Comparison of ENCODE assay signal across 14 cellular contexts in genomic region chr18:22427797-22428549, GRCh38. TPM values are rescaled to one million over a fixed set of nuclear protein-coding genes. Genes with fewer than 3 reads are reported as not detected.
"Had no signal": no experiment of that assay in that cellular context is flagged by ENCODE, and none has a peak within 500 bp of the region (broad histone marks: within the 10 kb centered on the region; RNA-seq: fewer than 3 reads in every experiment).

No MANE protein-coding gene starts in this region.

- H3K27me3 ChIP-seq: transverse colon had no signal

- ATAC-seq: effector memory CD8-positive, alpha-beta T cell; natural killer cell; psoas muscle had no signal

- DNase-seq: activated B cell treated with CpG ODN at 0.5 μM for 24 hours; activated CD4-positive, alpha-beta T cell treated with anti-CD3 and anti-CD28 coated beads, Interleukin-2, amount 10 ng/mL, durations not matched to agents 24 days and 14 days; activated naive CD4-positive, alpha-beta T cell; effector memory CD8-positive, alpha-beta T cell; natural killer cell; occipital lobe; psoas muscle; stimulated activated CD4-positive, alpha-beta T cell treated with anti-CD3 and anti-CD28 coated beads, Interleukin-15, amount 100 ng/mL, for 24 hours; stimulated activated CD4-positive, alpha-beta T cell treated with anti-CD3 and anti-CD28 coated beads, Interleukin-4, amount 100 ng/mL, for 4 hours; transverse colon had no signal

- H3K27ac ChIP-seq: epithelial cell of prostate, psoas muscle, transverse colon had no signal

- H3K9me3 ChIP-seq: psoas muscle, transverse colon had no signal

- H3K4me3 ChIP-seq: psoas muscle, transverse colon had no signal

- FAIRE-seq: TTC549 had no signal

- H3K4me1 ChIP-seq: psoas muscle had no signal

- H3K36me3 ChIP-seq: transverse colon had no signal

RNA-seq across cellular contexts. Expression of gene CTAGE1, which starts 10.3 kb away (rescaled TPM):
- total RNA-seq: activated B cell treated with CpG ODN at 0.5 μM for 24 hours; activated CD4-positive, alpha-beta T cell treated with anti-CD3 and anti-CD28 coated beads, Interleukin-2, amount 10 ng/mL, durations not matched to agents 24 days and 14 days; activated T-helper 1 cell treated with anti-CD3 and anti-CD28 coated beads, Interleukin-12 subunit alpha, Interleukin-12 subunit beta, Interleukin-2, Interleukin-4 antibody, amounts not matched to agents 30 ng/mL and 10 ng/mL and 1 ng/mL, durations not matched to agents 14 hours and 24 hours and 36 hours; glomerular endothelial cell; natural killer cell; occipital lobe; psoas muscle; transverse colon had no signal
- polyA plus RNA-seq: psoas muscle had no signal
